Comparison of ENCODE assay signal across 9 cellular contexts in genomic region chr16:49855280-49855821, GRCh38. TPM values are rescaled to one million over a fixed set of nuclear protein-coding genes. Genes with fewer than 3 reads are reported as not detected.
DNase-seq lines count a peak whose midpoint lies in the region; ATAC-seq and TF ChIP-seq lines count a peak whose summit lies in the region.
"Had no signal": no experiment of that assay in that cellular context is flagged by ENCODE, and none has a peak within 500 bp of the region (broad histone marks: within the 10 kb centered on the region; RNA-seq: fewer than 3 reads in every experiment).

No MANE protein-coding gene starts in this region.

- no peaks in the 10 kb centered on the region for H3K36me3 Mint-ChIP-seq in activated naive CD8-positive, alpha-beta T cell
- no peaks in the 10 kb centered on the region for H3K36me3 Mint-ChIP-seq in glutamatergic neuron (ENCODE audit: unreplicated experiment)
- H3K36me3 Mint-ChIP-seq: IgD-negative memory B cell had no signal

- ATAC-seq in GM21367 (IDR thresholded peaks at IDR 0.05; ENCODE audit: unreplicated experiment) = peak; percentile 59

- peak overlapping the region; percentile 52 for H3K4me3 Mint-ChIP-seq in activated naive CD8-positive, alpha-beta T cell
- H3K4me3 Mint-ChIP-seq in glutamatergic neuron (ENCODE audit: unreplicated experiment) = no peak overlapping the region

- H3K27me3 ChIP-seq in HUES64 (ENCODE audit: insufficient read depth, low read length) (peaks cover 30% of the 10 kb centered on the region), uterus (no peaks in the 10 kb centered on the region)

- peak overlapping the region; percentile 76 for H3K9ac ChIP-seq in HUES64 (ENCODE audit: low read depth, low read length)

- TF ChIP-seq CTCF in glutamatergic neuron (IDR thresholded peaks at IDR 0.05; ENCODE audit: partially characterized antibody, unreplicated experiment) (no peak), uterus (IDR thresholded peaks at IDR 0.05) (peak in 1 of 4 experiments; percentile 17)

- no peaks in the 10 kb centered on the region for H3K9me3 Mint-ChIP-seq in activated naive CD8-positive, alpha-beta T cell (ENCODE audit: low read depth)
- H3K9me3 Mint-ChIP-seq in glutamatergic neuron (ENCODE audit: unreplicated experiment) = peaks cover 21% of the 10 kb centered on the region
- H3K9me3 Mint-ChIP-seq: IgD-negative memory B cell had no signal

- H3K9me3 ChIP-seq in HUES64 (ENCODE audit: insufficient read depth, low read depth, low read length) = no peaks in the 10 kb centered on the region
- no peaks in the 10 kb centered on the region for H3K9me3 ChIP-seq in uterus

- peak; percentile 16 to 81 (median 62) for DNase-seq in C1 segment of cervical spinal cord (lab: John Stamatoyannopoulos, UW)
- peak; percentile 50 for DNase-seq in SK-MEL-5 (ENCODE audit: low read depth, low spot score)
- peak; percentile 90 for DNase-seq in glutamatergic neuron
- peak; percentile 49 for DNase-seq in occipital lobe (lab: John Stamatoyannopoulos, UW)
- peak; percentile 87 to 89 for DNase-seq in uterus

- H3K4me3 ChIP-seq in HUES64 (ENCODE audit: low read length) = peak overlapping the region; percentile 74
- peak overlapping the region; percentile 50 to 75 for H3K4me3 ChIP-seq in uterus

- peak; percentile 43 to 81 for TF ChIP-seq POLR2A in uterus (IDR thresholded peaks at IDR 0.05)

- H3K36me3 ChIP-seq in HUES64 (ENCODE audit: insufficient read depth, low read length) (no peaks in the 10 kb centered on the region; the same call in 1 of the 2 replicates), uterus (no peaks in the 10 kb centered on the region)

- H3K27ac Mint-ChIP-seq in activated naive CD8-positive, alpha-beta T cell = no peak overlapping the region
- no peak overlapping the region for H3K27ac Mint-ChIP-seq in glutamatergic neuron (ENCODE audit: unreplicated experiment)
- H3K27ac Mint-ChIP-seq: IgD-negative memory B cell had no signal

- H3K4me1 ChIP-seq in HUES64 (ENCODE audit: insufficient read depth, low read length) (peaks cover 44% of the 10 kb centered on the region), uterus (peaks cover 0 to 17% of the 10 kb centered on the region in 2 donors)

- under 1% methylated on average over 75 of the region's 75 CpGs for WGBS in HUES64

- intact Hi-C loops in uterus (cut with DNase I; ENCODE audit: low total_unique reads) = loop anchor here (10.0 kb wide), 1 partner anchor 361 kb away; no protein-coding TSS in a partner anchor

- H3K27me3 Mint-ChIP-seq in activated naive CD8-positive, alpha-beta T cell = peaks cover 24% of the 10 kb centered on the region
- H3K27me3 Mint-ChIP-seq in glutamatergic neuron (ENCODE audit: unreplicated experiment) = peaks cover 14% of the 10 kb centered on the region

- peaks cover 10% of the 10 kb centered on the region for H3K4me1 Mint-ChIP-seq in activated naive CD8-positive, alpha-beta T cell (ENCODE audit: low read depth)
- H3K4me1 Mint-ChIP-seq in glutamatergic neuron (ENCODE audit: low read depth, unreplicated experiment) = peaks cover 38% of the 10 kb centered on the region

- in situ Hi-C loops in SK-MEL-5 (cut with HindIII; ENCODE audit: low pct_unique_long_range_greater_than_20kb, low sequenced_read_pairs) = no loop called here

- peak overlapping the region; percentile 93; the same call in 1 of the 2 replicates for H3K27ac ChIP-seq in HUES64 (ENCODE audit: low read depth, low read length)
- peak overlapping the region; percentile 88 to 98 for H3K27ac ChIP-seq in uterus

RNA-seq across cellular contexts. Expression of gene ZNF423, which starts 0.6 kb away (rescaled TPM):
- polyA plus RNA-seq in HUES64 (2013, experiment 1 of 2) = 39.8 TPM
- 40.8 TPM for polyA plus RNA-seq in HUES64 (2013, experiment 2 of 2)
- total RNA-seq in SK-MEL-5 (2014; rRNA removed; shearing (Covaris generic)) = 0.03 TPM in 1 of 2 replicates, not detected in the other
- polyA plus RNA-seq in SK-MEL-5 (2015; cell fraction: cytosol; rRNA removed) = 0.10 TPM in 1 of 2 replicates, not detected in the other
- polyA plus RNA-seq in SK-MEL-5 (2015; cell fraction: nucleus; rRNA removed) = not detected in 2 replicates
- 149 TPM for total RNA-seq in glutamatergic neuron (ENCODE audit: unreplicated experiment)
- 4.7 TPM for total RNA-seq in occipital lobe
- 10 to 100 TPM in 3 of 4 donors, 1 to 10 TPM in 1; 7.1 to 33.5 (median 14.7) TPM for total RNA-seq in uterus
- polyA plus RNA-seq: IgD-negative memory B cell had no signal

Comparison
In these comparisons a context has a peak if more than half of its experiments do, and no peak if none do; other contexts are left out.
1. Peak in every context shown above with its lines: DNase-seq, ATAC-seq, H3K4me3 ChIP-seq and H3K27ac ChIP-seq.